ENCODE assay signal across 1 cellular context in the genomic region with DNA sequence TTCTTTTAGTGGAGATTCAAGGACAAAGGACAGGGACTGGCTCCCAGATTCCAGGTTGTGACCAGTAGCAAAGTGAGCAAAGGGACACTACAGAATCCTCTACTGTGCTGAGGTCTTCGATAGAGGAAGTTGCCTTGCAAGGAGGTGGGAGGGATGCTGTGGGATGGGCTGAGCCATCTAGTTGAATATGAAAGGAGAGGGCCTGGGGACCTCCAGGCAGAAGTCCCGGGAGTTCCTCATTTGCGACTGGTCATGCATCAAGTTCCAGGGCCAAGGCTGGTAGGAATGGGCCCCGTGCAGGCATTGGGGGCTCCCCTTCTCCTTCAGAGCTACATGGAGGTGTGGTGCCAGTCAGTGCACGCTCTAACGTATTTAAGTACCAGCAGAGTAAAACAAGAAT.
TF ChIP-seq lines count a peak whose summit lies in the region.

No MANE protein-coding gene starts in this region.

TF ChIP-seq in GM23338, 12 proteins besides CTCF, POLR2A, EP300 and RAD21 (continued from another document):
- TF ChIP-seq, protein P1, sequence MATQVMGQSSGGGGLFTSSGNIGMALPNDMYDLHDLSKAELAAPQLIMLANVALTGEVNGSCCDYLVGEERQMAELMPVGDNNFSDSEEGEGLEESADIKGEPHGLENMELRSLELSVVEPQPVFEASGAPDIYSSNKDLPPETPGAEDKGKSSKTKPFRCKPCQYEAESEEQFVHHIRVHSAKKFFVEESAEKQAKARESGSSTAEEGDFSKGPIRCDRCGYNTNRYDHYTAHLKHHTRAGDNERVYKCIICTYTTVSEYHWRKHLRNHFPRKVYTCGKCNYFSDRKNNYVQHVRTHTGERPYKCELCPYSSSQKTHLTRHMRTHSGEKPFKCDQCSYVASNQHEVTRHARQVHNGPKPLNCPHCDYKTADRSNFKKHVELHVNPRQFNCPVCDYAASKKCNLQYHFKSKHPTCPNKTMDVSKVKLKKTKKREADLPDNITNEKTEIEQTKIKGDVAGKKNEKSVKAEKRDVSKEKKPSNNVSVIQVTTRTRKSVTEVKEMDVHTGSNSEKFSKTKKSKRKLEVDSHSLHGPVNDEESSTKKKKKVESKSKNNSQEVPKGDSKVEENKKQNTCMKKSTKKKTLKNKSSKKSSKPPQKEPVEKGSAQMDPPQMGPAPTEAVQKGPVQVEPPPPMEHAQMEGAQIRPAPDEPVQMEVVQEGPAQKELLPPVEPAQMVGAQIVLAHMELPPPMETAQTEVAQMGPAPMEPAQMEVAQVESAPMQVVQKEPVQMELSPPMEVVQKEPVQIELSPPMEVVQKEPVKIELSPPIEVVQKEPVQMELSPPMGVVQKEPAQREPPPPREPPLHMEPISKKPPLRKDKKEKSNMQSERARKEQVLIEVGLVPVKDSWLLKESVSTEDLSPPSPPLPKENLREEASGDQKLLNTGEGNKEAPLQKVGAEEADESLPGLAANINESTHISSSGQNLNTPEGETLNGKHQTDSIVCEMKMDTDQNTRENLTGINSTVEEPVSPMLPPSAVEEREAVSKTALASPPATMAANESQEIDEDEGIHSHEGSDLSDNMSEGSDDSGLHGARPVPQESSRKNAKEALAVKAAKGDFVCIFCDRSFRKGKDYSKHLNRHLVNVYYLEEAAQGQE (IDR thresholded peaks at IDR 0.05; ENCODE audit: unreplicated experiment), result no peak
- TF ChIP-seq STAT1 (IDR thresholded peaks at IDR 0.05; ENCODE audit: unreplicated experiment), result no peak
- TF ChIP-seq JUNB (IDR thresholded peaks at IDR 0.05; ENCODE audit: unreplicated experiment), result no peak
- no peak for TF ChIP-seq ZNF331 (CRISPR knock-in tag; IDR thresholded peaks at IDR 0.05; ENCODE audit: low read depth)
- TF ChIP-seq EZH2 (IDR thresholded peaks at IDR 0.05; ENCODE audit: low read depth, unreplicated experiment), result no peak
- no peak for TF ChIP-seq ZNF114 (CRISPR knock-in tag; IDR thresholded peaks at IDR 0.05)
